ENCODE assay signal across 20 cellular contexts in genomic region chr9:130422546-130422945, GRCh38.
"Had no signal": no experiment of that assay in that cellular context is flagged by ENCODE, and none has a peak within 500 bp of the region (broad histone marks: within the 10 kb centered on the region; RNA-seq: fewer than 3 reads in every experiment).

No MANE protein-coding gene starts in this region.

- H3K4me1 Mint-ChIP-seq: stimulated activated naive CD8-positive, alpha-beta T cell treated with anti-CD3 and anti-CD28 coated beads, Interleukin-15, amount 100 ng/mL, for 72 hours had no signal

- H3K36me3 Mint-ChIP-seq: activated naive CD8-positive, alpha-beta T cell had no signal

- DNase-seq: activated CD4-positive, alpha-beta T cell treated with anti-CD3 and anti-CD28 coated beads, Interleukin-2, amount 50 U/mL, for 4 hours; activated CD8-positive, alpha-beta memory T cell treated with anti-CD3 and anti-CD28 coated beads for 24 hours; activated CD8-positive, alpha-beta memory T cell treated with anti-CD3 and anti-CD28 coated beads, Interleukin-2, amount 50 U/mL, for 4 hours; activated naive CD4-positive, alpha-beta T cell; activated T-cell treated with anti-CD3 and anti-CD28 coated beads, Interleukin-2, amount 50 U/mL, for 24 hours; adrenal gland; central memory CD4-positive, alpha-beta T cell; effector memory CD8-positive, alpha-beta T cell; stimulated activated CD4-positive, alpha-beta T cell treated with anti-CD3 and anti-CD28 coated beads, Interleukin-1b, Interleukin-23, amount 100 ng/mL, for 48 hours; stimulated activated naive CD8-positive, alpha-beta T cell treated with anti-CD3 and anti-CD28 coated beads, Interleukin-15, amount 100 ng/mL, for 72 hours; T-helper 1 cell had no signal

- H3K9me3 Mint-ChIP-seq: activated T-cell treated with anti-CD3 and anti-CD28 coated beads, Interleukin-2, amount 50 U/mL, for 24 hours; activated T-helper 2 cell treated with anti-CD3 and anti-CD28 coated beads, Interferon-gamma antibody, Interleukin-2, Interleukin-4, amounts not matched to agents 10 μg/mL and 5 μg/mL and 100 μg/mL, durations not matched to agents 14 hours and 24 hours and 36 hours; effector memory CD8-positive, alpha-beta T cell; stimulated activated naive CD8-positive, alpha-beta T cell treated with anti-CD3 and anti-CD28 coated beads, Interleukin-15, amount 100 ng/mL, for 72 hours had no signal

- H3K4me3 Mint-ChIP-seq: activated naive CD8-positive, alpha-beta T cell; activated T-cell treated with anti-CD3 and anti-CD28 coated beads, Interleukin-2, amount 50 U/mL, for 24 hours; effector memory CD8-positive, alpha-beta T cell; stimulated activated naive CD8-positive, alpha-beta T cell treated with anti-CD3 and anti-CD28 coated beads, Interleukin-15, amount 100 ng/mL, for 72 hours; WTC11 had no signal

- H3K27ac Mint-ChIP-seq: activated naive CD8-positive, alpha-beta T cell; activated T-cell treated with anti-CD3 and anti-CD28 coated beads, Interleukin-2, amount 50 U/mL, for 24 hours; activated T-helper 2 cell treated with anti-CD3 and anti-CD28 coated beads, Interferon-gamma antibody, Interleukin-2, Interleukin-4, amounts not matched to agents 10 μg/mL and 5 μg/mL and 100 μg/mL, durations not matched to agents 14 hours and 24 hours and 36 hours; effector memory CD8-positive, alpha-beta T cell; progenitor cell of endocrine pancreas; stimulated activated naive CD8-positive, alpha-beta T cell treated with anti-CD3 and anti-CD28 coated beads, Interleukin-15, amount 100 ng/mL, for 72 hours had no signal

- H3K36me3 ChIP-seq: adrenal gland, heart left ventricle, suprapubic skin, tibial nerve had no signal

- H3K27me3 ChIP-seq: adrenal gland, gastroesophageal sphincter, heart left ventricle, tibial nerve had no signal

- H3K27me3 Mint-ChIP-seq: activated T-cell treated with anti-CD3 and anti-CD28 coated beads, Interleukin-2, amount 50 U/mL, for 24 hours had no signal

- H3K4me1 ChIP-seq: adrenal gland had no signal

- H3K9me3 ChIP-seq: adrenal gland, gastroesophageal sphincter, heart left ventricle, suprapubic skin, tibial nerve had no signal

- H3K4me3 ChIP-seq: adrenal gland, gastroesophageal sphincter, heart left ventricle, skin epidermis, suprapubic skin, tibial nerve had no signal

- H3K27ac ChIP-seq: adrenal gland, gastroesophageal sphincter, skin epidermis, suprapubic skin, tibial nerve had no signal
